Comparison of ENCODE assay signal across 8 cellular contexts in genomic region chr12:29889737-29890136, GRCh38.
A peak's percentile ranks its signal among the peaks of the same experiment; 100 is the strongest.
DNase-seq lines count a peak whose midpoint lies in the region; ATAC-seq and TF ChIP-seq lines count a peak whose summit lies in the region.

No MANE protein-coding gene starts in this region.

- peak; percentile 28 for DNase-seq in stimulated activated CD4-positive, alpha-beta T cell treated with anti-CD3 and anti-CD28 coated beads, Interleukin-15, amount 100 ng/mL, for 24 hours
- DNase-seq in stimulated activated CD4-positive, alpha-beta T cell treated with anti-CD3 and anti-CD28 coated beads, Interleukin-4, amount 100 ng/mL, for 1 hour = no peak
- DNase-seq in esophagus muscularis mucosa (ENCODE audit: extremely low spot score) = no peak
- DNase-seq in osteoblast (ENCODE audit: insufficient read length, low spot score, missing footprints) = peak; percentile 72
- DNase-seq in hepatic stellate cell (ENCODE audit: low spot score) = no peak
- no peak for DNase-seq in T1000 (lab: John Stamatoyannopoulos, UW)
- no peak for DNase-seq in CD4-positive, alpha-beta T cell

- H3K27me3 Mint-ChIP-seq in CD4-positive, alpha-beta T cell = no peaks in the 10 kb centered on the region

- no peak overlapping the region for H3K4me3 ChIP-seq in OCI-LY1 (ENCODE audit: low read depth, low read length, poor library complexity, severe bottlenecking)
- H3K4me3 ChIP-seq in esophagus muscularis mucosa = no peak overlapping the region
- H3K4me3 ChIP-seq in osteoblast (ENCODE audit: insufficient read depth, low read length) = no peak overlapping the region

- CTCF ChIA-PET in CD4-positive, alpha-beta T cell (lab: Charles Lee) = no interaction called here

- no peak for TF ChIP-seq EP300 in esophagus muscularis mucosa (IDR thresholded peaks at IDR 0.05)

- H3K9me3 ChIP-seq in OCI-LY1 (ENCODE audit: low read length) = no peaks in the 10 kb centered on the region
- H3K9me3 ChIP-seq in esophagus muscularis mucosa = no peaks in the 10 kb centered on the region
- no peaks in the 10 kb centered on the region for H3K9me3 ChIP-seq in osteoblast (ENCODE audit: low read depth, low read length)
- H3K9me3 ChIP-seq in CD4-positive, alpha-beta T cell (ENCODE audit: control insufficient read depth, low read length) = no peaks in the 10 kb centered on the region

- H3K9ac ChIP-seq in OCI-LY1 (ENCODE audit: low read length) = no peak overlapping the region

- peaks cover 5% of the 10 kb centered on the region for H3K9me3 Mint-ChIP-seq in CD4-positive, alpha-beta T cell

- H3K9me2 ChIP-seq in OCI-LY1 (ENCODE audit: low read depth, low read length) = no peaks in the 10 kb centered on the region

- no peaks in the 10 kb centered on the region for H3K36me3 Mint-ChIP-seq in CD4-positive, alpha-beta T cell (ENCODE audit: low read depth)

- H3K4me3 Mint-ChIP-seq in CD4-positive, alpha-beta T cell = no peak overlapping the region

- peak; percentile 49 for TF ChIP-seq CTCF in OCI-LY1 (IDR thresholded peaks at IDR 0.05; ENCODE audit: low read length)
- peak; percentile 35 to 63 (median 50) for TF ChIP-seq CTCF in esophagus muscularis mucosa (IDR thresholded peaks at IDR 0.05)
- peak; percentile 75 for TF ChIP-seq CTCF in osteoblast (IDR thresholded peaks at IDR 0.05; ENCODE audit: extremely low read depth, low read depth, low read length)
- TF ChIP-seq CTCF in CD4-positive, alpha-beta T cell (IDR thresholded peaks at IDR 0.05) = no peak

- ATAC-seq in CD4-positive, alpha-beta T cell (ENCODE audit: poor library complexity) = no peak

- H3K4me1 Mint-ChIP-seq in CD4-positive, alpha-beta T cell (ENCODE audit: low read depth) = no peaks in the 10 kb centered on the region

- H3K27ac ChIP-seq in OCI-LY1 (ENCODE audit: low read depth, low read length, poor library complexity, severe bottlenecking) (no peak overlapping the region), esophagus muscularis mucosa (replicated peaks in 1 of 4) (no peak overlapping the region), osteoblast (ENCODE audit: low read depth, low read length) (no peak overlapping the region)
- no peak overlapping the region for H3K27ac ChIP-seq in CD4-positive, alpha-beta T cell (ENCODE audit: low read depth, low read length)

- no peaks in the 10 kb centered on the region for H3F3A ChIP-seq in OCI-LY1 (ENCODE audit: insufficient read depth, low read length)

- 56% methylated on average over 5 of the region's 5 CpGs for WGBS in esophagus muscularis mucosa

- intact Hi-C loops in esophagus muscularis mucosa (cut with DNase I) = loop anchor here (10.0 kb wide), 1 partner anchor 365 kb away; no protein-coding TSS in a partner anchor
- intact Hi-C loops in CD4-positive, alpha-beta T cell (cut with DNase I, micrococcal nuclease) = no loop called here

- H3K36me3 ChIP-seq in OCI-LY1 (ENCODE audit: insufficient read depth, low read length) = no peaks in the 10 kb centered on the region
- no peaks in the 10 kb centered on the region for H3K36me3 ChIP-seq in esophagus muscularis mucosa
- no peaks in the 10 kb centered on the region for H3K36me3 ChIP-seq in osteoblast (ENCODE audit: insufficient read depth, low read length)

- H3K79me2 ChIP-seq in OCI-LY1 (ENCODE audit: insufficient read depth, low read length) (no peaks in the 10 kb centered on the region), osteoblast (ENCODE audit: insufficient read depth, low read length) (no peaks in the 10 kb centered on the region)

- H3K4me1 ChIP-seq in OCI-LY1 (ENCODE audit: insufficient read depth, low read length, severe bottlenecking) (no peaks in the 10 kb centered on the region), esophagus muscularis mucosa (no peaks in the 10 kb centered on the region), osteoblast (ENCODE audit: insufficient read depth, low read length) (no peaks in the 10 kb centered on the region)

- H3K27me3 ChIP-seq in OCI-LY1 (ENCODE audit: insufficient read depth, low read length) = no peaks in the 10 kb centered on the region
- H3K27me3 ChIP-seq in esophagus muscularis mucosa = no peaks in the 10 kb centered on the region
- no peaks in the 10 kb centered on the region for H3K27me3 ChIP-seq in osteoblast (ENCODE audit: insufficient read depth, low read length)
- H3K27me3 ChIP-seq in CD4-positive, alpha-beta T cell (ENCODE audit: control insufficient read depth, insufficient read depth, low read length) = no peaks in the 10 kb centered on the region

- H3K4me2 ChIP-seq in OCI-LY1 (ENCODE audit: low read length) (no peak overlapping the region), osteoblast (ENCODE audit: insufficient read depth, low read length) (no peak overlapping the region)

- H4K20me1 ChIP-seq in OCI-LY1 (ENCODE audit: insufficient read depth, low read length) = no peaks in the 10 kb centered on the region
- H4K20me1 ChIP-seq in osteoblast (ENCODE audit: insufficient read depth, low read length) = no peaks in the 10 kb centered on the region

- POLR2A ChIA-PET in CD4-positive, alpha-beta T cell (lab: Charles Lee) = no interaction called here

- H2AFZ ChIP-seq in OCI-LY1 (ENCODE audit: low read length) (no peak overlapping the region), osteoblast (ENCODE audit: low read length) (no peak overlapping the region)

- no peak overlapping the region for H3K27ac Mint-ChIP-seq in CD4-positive, alpha-beta T cell

- TF ChIP-seq POLR2A in esophagus muscularis mucosa (IDR thresholded peaks at IDR 0.05; ENCODE audit: low read depth) = no peak

Comparison
In these comparisons a context has a peak if more than half of its experiments do, and no peak if none do; other contexts are left out.
1. DNase-seq: peak in stimulated activated CD4-positive, alpha-beta T cell treated with anti-CD3 and anti-CD28 coated beads, Interleukin-15, amount 100 ng/mL, for 24 hours (single experiment) and osteoblast (single experiment); none in stimulated activated CD4-positive, alpha-beta T cell treated with anti-CD3 and anti-CD28 coated beads, Interleukin-4, amount 100 ng/mL, for 1 hour (single experiment), esophagus muscularis mucosa (single experiment), hepatic stellate cell (single experiment), T1000 (single experiment) and CD4-positive, alpha-beta T cell (0 of 10).